ENCODE assay signal across 11 cellular contexts in genomic region chr11:69298778-69299461, GRCh38. TPM values are rescaled to one million over a fixed set of nuclear protein-coding genes. Genes with fewer than 3 reads are reported as not detected.
DNase-seq lines count a peak whose midpoint lies in the region; ATAC-seq and TF ChIP-seq lines count a peak whose summit lies in the region.
"Had no signal": no experiment of that assay in that cellular context is flagged by ENCODE, and none has a peak within 500 bp of the region (broad histone marks: within the 10 kb centered on the region; RNA-seq: fewer than 3 reads in every experiment).

No MANE protein-coding gene starts in this region.

- TF ChIP-seq POLR2A in heart left ventricle (IDR thresholded peaks at IDR 0.05), result no peak

- H3K36me3 Mint-ChIP-seq in activated T-helper 17 cell treated with anti-CD3 and anti-CD28 coated beads, Interleukin-2, amount 50 U/mL, for 72 hours (ENCODE audit: low read depth), result no peaks in the 10 kb centered on the region

- H3K27me3 ChIP-seq in heart left ventricle, result no peaks in the 10 kb centered on the region
- H3K27me3 ChIP-seq in upper lobe of right lung, result no peaks in the 10 kb centered on the region

- no peak for TF ChIP-seq CTCF in heart left ventricle (IDR thresholded peaks at IDR 0.05)
- no peak for TF ChIP-seq CTCF in upper lobe of right lung (IDR thresholded peaks at IDR 0.05)

- H3K4me1 Mint-ChIP-seq in activated T-helper 17 cell treated with anti-CD3 and anti-CD28 coated beads, Interleukin-2, amount 50 U/mL, for 72 hours, result peaks cover 26% of the 10 kb centered on the region

- WGBS in heart left ventricle, 4 donors, result 70 to 84% (median 75%) methylated on average over 12 to 17 of the region's 17 CpGs

- DNase-seq in heart left ventricle (no peak), cardiac septum (ENCODE audit: low spot score) (no peak), kidney tubule cell (ENCODE audit: low spot score) (peak; percentile 89), upper lobe of right lung (peak; percentile 60)
- DNase-seq: activated CD4-positive, alpha-beta T cell treated with anti-CD3 and anti-CD28 coated beads, Interleukin-2, amount 50 U/mL, for 1 hour; NCI-H1436 had no signal

- no peak overlapping the region for H3K27ac Mint-ChIP-seq in activated T-helper 17 cell treated with anti-CD3 and anti-CD28 coated beads, Interleukin-2, amount 50 U/mL, for 72 hours
- H3K27ac Mint-ChIP-seq: GM23338 had no signal

- H3K27me3 Mint-ChIP-seq in activated T-helper 17 cell treated with anti-CD3 and anti-CD28 coated beads, Interleukin-2, amount 50 U/mL, for 72 hours, result no peaks in the 10 kb centered on the region

- no peaks in the 10 kb centered on the region for H3K9me3 Mint-ChIP-seq in activated T-helper 17 cell treated with anti-CD3 and anti-CD28 coated beads, Interleukin-2, amount 50 U/mL, for 72 hours
- H3K9me3 Mint-ChIP-seq: GM23338 had no signal

- intact Hi-C loops in heart left ventricle (cut with DNase I) (loop anchor here in 7 of 10 donors (5.0 to 10.0 kb wide), 9 partner anchors 116 to 343 kb away; partner anchors contain the start of gene CCND1 (in 1 of the 7)), cardiac septum (cut with DNase I) (loop anchor here (5.0 kb wide), 2 partner anchors 177 to 197 kb away; no protein-coding TSS in a partner anchor), upper lobe of right lung (cut with DNase I) (loop anchor here (5.0 to 10.0 kb wide), 2 partner anchors 194 to 343 kb away; partner anchors contain the start of gene CCND1)

- H3K36me3 ChIP-seq in heart left ventricle (no peaks in the 10 kb centered on the region), upper lobe of right lung (no peaks in the 10 kb centered on the region)

- H3K4me3 ChIP-seq in heart left ventricle (peak overlapping the region in 7 of 12 donors; percentile 6 to 43 (median 30)), upper lobe of right lung (peak overlapping the region; percentile 23)
- H3K4me3 ChIP-seq: GM23338 had no signal

- H3K4me3 Mint-ChIP-seq in activated T-helper 17 cell treated with anti-CD3 and anti-CD28 coated beads, Interleukin-2, amount 50 U/mL, for 72 hours, result peak overlapping the region; percentile 57
- H3K4me3 Mint-ChIP-seq: GM23338 had no signal

- peaks cover 15 to 80% (median 46%) of the 10 kb centered on the region in 12 donors for H3K4me1 ChIP-seq in heart left ventricle
- peaks cover 37% of the 10 kb centered on the region for H3K4me1 ChIP-seq in upper lobe of right lung

- peak overlapping the region; percentile 8 to 94 (median 78) for H3K27ac ChIP-seq in heart left ventricle
- peak overlapping the region; percentile 89 for H3K27ac ChIP-seq in upper lobe of right lung

- ATAC-seq in heart left ventricle, result no peak
- no peak for ATAC-seq in activated T-helper 17 cell treated with anti-CD3 and anti-CD28 coated beads, Interleukin-2, amount 50 U/mL, for 72 hours (replicated peaks)
- no peak for ATAC-seq in upper lobe of right lung
- no peak for ATAC-seq in HG02571 (IDR thresholded peaks at IDR 0.05; ENCODE audit: unreplicated experiment)
- ATAC-seq in GM19351 (IDR thresholded peaks at IDR 0.05; ENCODE audit: unreplicated experiment), result no peak
- ATAC-seq in HG03045 (IDR thresholded peaks at IDR 0.05; ENCODE audit: unreplicated experiment), result no peak
- ATAC-seq: GM23338 had no signal

- H3K9me3 ChIP-seq in heart left ventricle (peaks cover 0 to 5% (median 0%) of the 10 kb centered on the region in 12 donors), upper lobe of right lung (no peaks in the 10 kb centered on the region)

RNA-seq across cellular contexts. Expression of gene MYEOV, which starts 5.0 kb away (rescaled TPM):
- total RNA-seq in heart left ventricle (under 1 TPM in 2 of 9 donors, not detected in 7; 0.37 to 0.88 TPM), cardiac septum (not detected), upper lobe of right lung (0.23 TPM)
- polyA plus RNA-seq in heart left ventricle, result under 1 TPM; 0.08 TPM
- under 1 TPM in 1 of 2 donors, not detected in 1; 0.82 TPM for total RNA-seq in activated T-helper 17 cell treated with anti-CD3 and anti-CD28 coated beads, Interleukin-2, amount 50 U/mL, for 72 hours
- polyA plus RNA-seq: GM23338 had no signal

Comparison
In these comparisons a context has a peak if more than half of its experiments do, and no peak if none do; other contexts are left out.
1. DNase-seq: peak in kidney tubule cell (single experiment) and upper lobe of right lung (single experiment); none in heart left ventricle (0 of 5) and cardiac septum (single experiment).